1 cellular context compared by ENCODE assay signal in the genomic region with DNA sequence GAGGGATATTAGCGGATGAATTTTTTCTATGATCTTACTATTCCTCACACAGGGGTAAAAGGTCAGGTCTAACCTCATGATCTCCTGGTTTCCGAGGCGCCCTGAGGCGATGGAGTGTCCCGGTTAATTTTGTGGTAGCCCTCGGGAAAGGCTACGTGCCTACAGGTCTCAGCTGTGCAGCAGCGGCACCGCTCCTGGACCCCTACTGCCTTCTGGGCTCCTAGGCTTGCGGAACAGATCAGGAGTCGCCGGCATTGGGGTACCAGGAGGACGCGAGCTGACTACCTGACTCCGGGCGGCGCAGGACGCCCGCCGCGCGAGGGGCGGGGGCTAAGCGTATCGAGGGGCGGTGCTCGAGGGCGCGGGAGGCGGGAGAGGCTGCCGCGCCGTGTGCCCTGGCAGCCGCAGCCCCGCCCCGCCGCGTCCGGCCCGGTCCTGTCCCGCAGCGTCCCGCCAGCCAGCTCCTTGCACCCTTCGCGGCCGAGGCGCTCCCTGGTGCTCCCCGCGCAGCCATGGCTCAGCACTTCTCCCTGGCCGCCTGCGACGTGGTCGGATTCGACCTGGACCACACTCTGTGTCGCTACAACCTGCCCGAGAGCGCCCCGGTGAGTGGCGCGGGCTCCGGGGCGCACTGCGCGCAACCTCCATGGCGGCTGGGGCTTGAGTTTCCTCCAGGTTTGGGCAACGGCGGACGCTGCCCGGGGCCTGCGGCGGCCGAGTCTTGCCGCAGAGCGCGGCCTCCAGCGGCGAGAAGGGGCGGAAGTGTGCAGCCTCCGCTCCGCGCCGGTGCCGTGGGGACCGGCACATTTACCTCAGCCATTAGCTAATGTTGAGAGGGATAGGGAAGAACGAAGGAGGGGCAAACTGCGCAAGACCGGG.
TF ChIP-seq lines count a peak whose summit lies in the region.

A gene (plus strand): TSS at position 435 of the 879 bp plus-strand sequence. CDS start 78 bp downstream, at position 513.

TF ChIP-seq in HepG2, 621 proteins besides CTCF, POLR2A, EP300 and RAD21 (continued from another document and continues in another):
- TF ChIP-seq, protein P1, sequence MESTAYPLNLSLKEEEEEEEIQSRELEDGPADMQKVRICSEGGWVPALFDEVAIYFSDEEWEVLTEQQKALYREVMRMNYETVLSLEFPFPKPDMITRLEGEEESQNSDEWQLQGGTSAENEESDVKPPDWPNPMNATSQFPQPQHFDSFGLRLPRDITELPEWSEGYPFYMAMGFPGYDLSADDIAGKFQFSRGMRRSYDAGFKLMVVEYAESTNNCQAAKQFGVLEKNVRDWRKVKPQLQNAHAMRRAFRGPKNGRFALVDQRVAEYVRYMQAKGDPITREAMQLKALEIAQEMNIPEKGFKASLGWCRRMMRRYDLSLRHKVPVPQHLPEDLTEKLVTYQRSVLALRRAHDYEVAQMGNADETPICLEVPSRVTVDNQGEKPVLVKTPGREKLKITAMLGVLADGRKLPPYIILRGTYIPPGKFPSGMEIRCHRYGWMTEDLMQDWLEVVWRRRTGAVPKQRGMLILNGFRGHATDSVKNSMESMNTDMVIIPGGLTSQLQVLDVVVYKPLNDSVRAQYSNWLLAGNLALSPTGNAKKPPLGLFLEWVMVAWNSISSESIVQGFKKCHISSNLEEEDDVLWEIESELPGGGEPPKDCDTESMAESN (CRISPR knock-in tag; conservative IDR thresholded peaks at IDR 0.05) = peak; percentile 96
- TF ChIP-seq REPIN1 (CRISPR knock-in tag; IDR thresholded peaks at IDR 0.05; ENCODE audit: borderline replicate concordance, low read depth) = peak; percentile 58
- TF ChIP-seq ZSCAN30 (CRISPR knock-in tag; IDR thresholded peaks at IDR 0.05) = peak; percentile 91
- TF ChIP-seq MBNL3 (CRISPR knock-in tag; conservative IDR thresholded peaks at IDR 0.05) = no peak
- TF ChIP-seq, protein P2, sequence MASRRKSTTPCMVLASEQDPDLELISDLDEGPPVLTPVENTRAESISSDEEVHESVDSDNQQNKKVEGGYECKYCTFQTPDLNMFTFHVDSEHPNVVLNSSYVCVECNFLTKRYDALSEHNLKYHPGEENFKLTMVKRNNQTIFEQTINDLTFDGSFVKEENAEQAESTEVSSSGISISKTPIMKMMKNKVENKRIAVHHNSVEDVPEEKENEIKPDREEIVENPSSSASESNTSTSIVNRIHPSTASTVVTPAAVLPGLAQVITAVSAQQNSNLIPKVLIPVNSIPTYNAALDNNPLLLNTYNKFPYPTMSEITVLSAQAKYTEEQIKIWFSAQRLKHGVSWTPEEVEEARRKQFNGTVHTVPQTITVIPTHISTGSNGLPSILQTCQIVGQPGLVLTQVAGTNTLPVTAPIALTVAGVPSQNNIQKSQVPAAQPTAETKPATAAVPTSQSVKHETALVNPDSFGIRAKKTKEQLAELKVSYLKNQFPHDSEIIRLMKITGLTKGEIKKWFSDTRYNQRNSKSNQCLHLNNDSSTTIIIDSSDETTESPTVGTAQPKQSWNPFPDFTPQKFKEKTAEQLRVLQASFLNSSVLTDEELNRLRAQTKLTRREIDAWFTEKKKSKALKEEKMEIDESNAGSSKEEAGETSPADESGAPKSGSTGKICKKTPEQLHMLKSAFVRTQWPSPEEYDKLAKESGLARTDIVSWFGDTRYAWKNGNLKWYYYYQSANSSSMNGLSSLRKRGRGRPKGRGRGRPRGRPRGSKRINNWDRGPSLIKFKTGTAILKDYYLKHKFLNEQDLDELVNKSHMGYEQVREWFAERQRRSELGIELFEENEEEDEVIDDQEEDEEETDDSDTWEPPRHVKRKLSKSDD (CRISPR knock-in tag; IDR thresholded peaks at IDR 0.05; ENCODE audit: low read depth) = peak; percentile 93
- TF ChIP-seq, protein P3, sequence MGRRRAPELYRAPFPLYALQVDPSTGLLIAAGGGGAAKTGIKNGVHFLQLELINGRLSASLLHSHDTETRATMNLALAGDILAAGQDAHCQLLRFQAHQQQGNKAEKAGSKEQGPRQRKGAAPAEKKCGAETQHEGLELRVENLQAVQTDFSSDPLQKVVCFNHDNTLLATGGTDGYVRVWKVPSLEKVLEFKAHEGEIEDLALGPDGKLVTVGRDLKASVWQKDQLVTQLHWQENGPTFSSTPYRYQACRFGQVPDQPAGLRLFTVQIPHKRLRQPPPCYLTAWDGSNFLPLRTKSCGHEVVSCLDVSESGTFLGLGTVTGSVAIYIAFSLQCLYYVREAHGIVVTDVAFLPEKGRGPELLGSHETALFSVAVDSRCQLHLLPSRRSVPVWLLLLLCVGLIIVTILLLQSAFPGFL (CRISPR knock-in tag; IDR thresholded peaks at IDR 0.05) = peak; percentile 89
- TF ChIP-seq, protein P4, sequence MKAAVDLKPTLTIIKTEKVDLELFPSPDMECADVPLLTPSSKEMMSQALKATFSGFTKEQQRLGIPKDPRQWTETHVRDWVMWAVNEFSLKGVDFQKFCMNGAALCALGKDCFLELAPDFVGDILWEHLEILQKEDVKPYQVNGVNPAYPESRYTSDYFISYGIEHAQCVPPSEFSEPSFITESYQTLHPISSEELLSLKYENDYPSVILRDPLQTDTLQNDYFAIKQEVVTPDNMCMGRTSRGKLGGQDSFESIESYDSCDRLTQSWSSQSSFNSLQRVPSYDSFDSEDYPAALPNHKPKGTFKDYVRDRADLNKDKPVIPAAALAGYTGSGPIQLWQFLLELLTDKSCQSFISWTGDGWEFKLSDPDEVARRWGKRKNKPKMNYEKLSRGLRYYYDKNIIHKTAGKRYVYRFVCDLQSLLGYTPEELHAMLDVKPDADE (CRISPR knock-in tag; IDR thresholded peaks at IDR 0.05) = peak; percentile 96
- TF ChIP-seq HNF4G (IDR thresholded peaks at IDR 0.05; ENCODE audit: borderline replicate concordance, low read depth, low read length) = no peak; the same call in 1 of the 2 replicates
- peak; percentile 47 for TF ChIP-seq HNF4G (CRISPR knock-in tag; IDR thresholded peaks at IDR 0.05; ENCODE audit: borderline replicate concordance, low read depth)
- TF ChIP-seq PTBP1 (IDR thresholded peaks at IDR 0.05; ENCODE audit: low read depth, low read length, poor library complexity, severe bottlenecking) = peak; percentile 87
- no peak for TF ChIP-seq ZNF17 (CRISPR knock-in tag; IDR thresholded peaks at IDR 0.05)
- 0 out of 2 replicates have a peak, but pooled peaks have one; percentile 61 for TF ChIP-seq ZNF619 (CRISPR knock-in tag; IDR thresholded peaks at IDR 0.05)
- peak; percentile 93; the same call in 1 of the 2 replicates for TF ChIP-seq GLI4 (CRISPR knock-in tag; IDR thresholded peaks at IDR 0.05; ENCODE audit: borderline replicate concordance)
- no peak for TF ChIP-seq ZMAT3 (CRISPR knock-in tag; conservative IDR thresholded peaks at IDR 0.05)
- TF ChIP-seq ZNF296 (CRISPR knock-in tag; conservative IDR thresholded peaks at IDR 0.05) = no peak; the same call in 1 of the 2 replicates
- no peak for TF ChIP-seq ZNF567 (CRISPR knock-in tag; IDR thresholded peaks at IDR 0.05; ENCODE audit: borderline replicate concordance)
- TF ChIP-seq, protein P5, sequence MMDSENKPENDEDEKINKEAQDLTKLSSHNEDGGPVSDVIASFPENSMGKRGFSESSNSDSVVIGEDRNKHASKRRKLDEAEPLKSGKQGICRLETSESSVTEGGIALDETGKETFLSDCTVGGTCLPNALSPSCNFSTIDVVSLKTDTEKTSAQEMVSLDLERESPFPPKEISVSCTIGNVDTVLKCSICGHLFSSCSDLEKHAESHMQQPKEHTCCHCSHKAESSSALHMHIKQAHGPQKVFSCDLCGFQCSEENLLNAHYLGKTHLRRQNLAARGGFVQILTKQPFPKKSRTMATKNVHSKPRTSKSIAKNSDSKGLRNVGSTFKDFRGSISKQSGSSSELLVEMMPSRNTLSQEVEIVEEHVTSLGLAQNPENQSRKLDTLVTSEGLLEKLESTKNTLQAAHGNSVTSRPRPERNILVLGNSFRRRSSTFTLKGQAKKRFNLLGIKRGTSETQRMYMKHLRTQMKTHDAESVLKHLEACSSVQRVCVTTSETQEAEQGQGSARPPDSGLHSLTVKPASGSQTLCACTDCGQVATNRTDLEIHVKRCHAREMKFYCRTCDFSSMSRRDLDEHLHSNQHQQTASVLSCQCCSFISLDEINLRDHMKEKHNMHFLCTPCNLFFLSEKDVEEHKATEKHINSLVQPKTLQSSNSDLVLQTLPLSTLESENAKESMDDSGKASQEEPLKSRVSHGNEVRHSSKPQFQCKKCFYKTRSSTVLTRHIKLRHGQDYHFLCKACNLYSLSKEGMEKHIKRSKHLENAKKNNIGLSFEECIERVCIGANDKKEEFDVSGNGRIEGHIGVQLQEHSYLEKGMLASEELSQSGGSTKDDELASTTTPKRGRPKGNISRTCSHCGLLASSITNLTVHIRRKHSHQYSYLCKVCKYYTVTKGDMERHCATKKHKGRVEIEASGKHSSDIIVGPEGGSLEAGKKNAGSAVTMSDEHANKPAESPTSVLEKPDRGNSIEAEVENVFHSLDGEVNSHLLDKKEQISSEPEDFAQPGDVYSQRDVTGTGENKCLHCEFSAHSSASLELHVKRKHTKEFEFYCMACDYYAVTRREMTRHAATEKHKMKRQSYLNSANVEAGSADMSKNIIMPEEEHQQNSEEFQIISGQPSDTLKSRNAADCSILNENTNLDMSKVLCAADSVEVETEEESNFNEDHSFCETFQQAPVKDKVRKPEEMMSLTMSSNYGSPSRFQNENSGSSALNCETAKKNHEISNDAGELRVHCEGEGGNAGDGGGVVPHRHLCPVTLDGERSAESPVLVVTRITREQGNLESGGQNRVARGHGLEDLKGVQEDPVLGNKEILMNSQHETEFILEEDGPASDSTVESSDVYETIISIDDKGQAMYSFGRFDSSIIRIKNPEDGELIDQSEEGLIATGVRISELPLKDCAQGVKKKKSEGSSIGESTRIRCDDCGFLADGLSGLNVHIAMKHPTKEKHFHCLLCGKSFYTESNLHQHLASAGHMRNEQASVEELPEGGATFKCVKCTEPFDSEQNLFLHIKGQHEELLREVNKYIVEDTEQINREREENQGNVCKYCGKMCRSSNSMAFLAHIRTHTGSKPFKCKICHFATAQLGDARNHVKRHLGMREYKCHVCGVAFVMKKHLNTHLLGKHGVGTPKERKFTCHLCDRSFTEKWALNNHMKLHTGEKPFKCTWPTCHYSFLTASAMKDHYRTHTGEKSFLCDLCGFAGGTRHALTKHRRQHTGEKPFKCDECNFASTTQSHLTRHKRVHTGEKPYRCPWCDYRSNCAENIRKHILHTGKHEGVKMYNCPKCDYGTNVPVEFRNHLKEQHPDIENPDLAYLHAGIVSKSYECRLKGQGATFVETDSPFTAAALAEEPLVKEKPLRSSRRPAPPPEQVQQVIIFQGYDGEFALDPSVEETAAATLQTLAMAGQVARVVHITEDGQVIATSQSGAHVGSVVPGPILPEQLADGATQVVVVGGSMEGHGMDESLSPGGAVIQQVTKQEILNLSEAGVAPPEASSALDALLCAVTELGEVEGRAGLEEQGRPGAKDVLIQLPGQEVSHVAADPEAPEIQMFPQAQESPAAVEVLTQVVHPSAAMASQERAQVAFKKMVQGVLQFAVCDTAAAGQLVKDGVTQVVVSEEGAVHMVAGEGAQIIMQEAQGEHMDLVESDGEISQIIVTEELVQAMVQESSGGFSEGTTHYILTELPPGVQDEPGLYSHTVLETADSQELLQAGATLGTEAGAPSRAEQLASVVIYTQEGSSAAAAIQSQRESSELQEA (CRISPR knock-in tag; IDR thresholded peaks at IDR 0.05; ENCODE audit: not compliant biosample characterization) = peak; percentile 96
- peak; percentile 36; the same call in 1 of the 2 replicates for TF ChIP-seq ZNF780A (CRISPR knock-in tag; IDR thresholded peaks at IDR 0.05)
- TF ChIP-seq MAFK (conservative IDR thresholded peaks at IDR 0.05 in 1 of 2, IDR thresholded peaks at IDR 0.05 in 1 of 2; ENCODE audit: low read length in 2 of 2) = no peak
- TF ChIP-seq CAMTA2 (CRISPR knock-in tag; IDR thresholded peaks at IDR 0.05; ENCODE audit: borderline replicate concordance) = peak; percentile 91; the same call in 1 of the 2 replicates
- no peak for TF ChIP-seq KDM5A (IDR thresholded peaks at IDR 0.05; ENCODE audit: borderline replicate concordance, low read length)
- TF ChIP-seq, protein P6, sequence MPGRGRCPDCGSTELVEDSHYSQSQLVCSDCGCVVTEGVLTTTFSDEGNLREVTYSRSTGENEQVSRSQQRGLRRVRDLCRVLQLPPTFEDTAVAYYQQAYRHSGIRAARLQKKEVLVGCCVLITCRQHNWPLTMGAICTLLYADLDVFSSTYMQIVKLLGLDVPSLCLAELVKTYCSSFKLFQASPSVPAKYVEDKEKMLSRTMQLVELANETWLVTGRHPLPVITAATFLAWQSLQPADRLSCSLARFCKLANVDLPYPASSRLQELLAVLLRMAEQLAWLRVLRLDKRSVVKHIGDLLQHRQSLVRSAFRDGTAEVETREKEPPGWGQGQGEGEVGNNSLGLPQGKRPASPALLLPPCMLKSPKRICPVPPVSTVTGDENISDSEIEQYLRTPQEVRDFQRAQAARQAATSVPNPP (CRISPR knock-in tag; IDR thresholded peaks at IDR 0.05) = peak; percentile 33
- TF ChIP-seq, protein P7, sequence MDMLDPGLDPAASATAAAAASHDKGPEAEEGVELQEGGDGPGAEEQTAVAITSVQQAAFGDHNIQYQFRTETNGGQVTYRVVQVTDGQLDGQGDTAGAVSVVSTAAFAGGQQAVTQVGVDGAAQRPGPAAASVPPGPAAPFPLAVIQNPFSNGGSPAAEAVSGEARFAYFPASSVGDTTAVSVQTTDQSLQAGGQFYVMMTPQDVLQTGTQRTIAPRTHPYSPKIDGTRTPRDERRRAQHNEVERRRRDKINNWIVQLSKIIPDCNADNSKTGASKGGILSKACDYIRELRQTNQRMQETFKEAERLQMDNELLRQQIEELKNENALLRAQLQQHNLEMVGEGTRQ (IDR thresholded peaks at IDR 0.05; ENCODE audit: low read depth, low read length) = no peak
- TF ChIP-seq, protein P7 (CRISPR knock-in tag; IDR thresholded peaks at IDR 0.05; ENCODE audit: borderline replicate concordance) = peak; percentile 13; the same call in 1 of the 2 replicates
- peak; percentile 99 for TF ChIP-seq ZNF451 (CRISPR knock-in tag; IDR thresholded peaks at IDR 0.05)
- TF ChIP-seq SRY (CRISPR knock-in tag; IDR thresholded peaks at IDR 0.05) = no peak
- 0 out of 2 replicates have a peak, but pooled peaks have one; percentile 22 for TF ChIP-seq MATR3 (CRISPR knock-in tag; IDR thresholded peaks at IDR 0.05)
- TF ChIP-seq IKZF4 (CRISPR knock-in tag; IDR thresholded peaks at IDR 0.05; ENCODE audit: borderline replicate concordance, low read depth, not compliant biosample characterization) = peak; percentile 91
- no peak for TF ChIP-seq THYN1 (CRISPR knock-in tag; IDR thresholded peaks at IDR 0.05; ENCODE audit: borderline replicate concordance, low read depth)
- peak; percentile 71; the same call in 1 of the 2 replicates for TF ChIP-seq HNRNPUL1 (IDR thresholded peaks at IDR 0.05; ENCODE audit: low read depth, low read length)
- peak; percentile 87 for TF ChIP-seq YEATS2 (CRISPR knock-in tag; IDR thresholded peaks at IDR 0.05; ENCODE audit: borderline replicate concordance)
- TF ChIP-seq HOXA3 (CRISPR knock-in tag; IDR thresholded peaks at IDR 0.05) = peak; percentile 93
- peak; percentile 45 for TF ChIP-seq STAG1 (CRISPR knock-in tag; IDR thresholded peaks at IDR 0.05)
- TF ChIP-seq, protein P8, sequence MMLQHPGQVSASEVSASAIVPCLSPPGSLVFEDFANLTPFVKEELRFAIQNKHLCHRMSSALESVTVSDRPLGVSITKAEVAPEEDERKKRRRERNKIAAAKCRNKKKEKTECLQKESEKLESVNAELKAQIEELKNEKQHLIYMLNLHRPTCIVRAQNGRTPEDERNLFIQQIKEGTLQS (CRISPR knock-in tag; IDR thresholded peaks at IDR 0.05) = peak; percentile 58; the same call in 1 of the 2 replicates
